ENCODE assay signal across 21 cellular contexts in genomic region chr2:238557855-238558435, GRCh38.
"Had no signal": no experiment of that assay in that cellular context is flagged by ENCODE, and none has a peak within 500 bp of the region (broad histone marks: within the 10 kb centered on the region; RNA-seq: fewer than 3 reads in every experiment).

No MANE protein-coding gene starts in this region.

- H3K36me3 ChIP-seq: right lobe of liver, stomach, tibial artery, uterus had no signal

- H3K9ac ChIP-seq: parathyroid adenoma had no signal

- H3K27me3 ChIP-seq: right lobe of liver, stomach, uterus had no signal

- ATAC-seq: effector memory CD8-positive, alpha-beta T cell; left colon; natural killer cell; stimulated activated effector memory CD8-positive, alpha-beta T cell treated with anti-CD3 and anti-CD28 coated beads, Interleukin-12 subunit alpha, Interleukin-12 subunit beta, amount 100 ng/mL, for 72 hours had no signal

- FAIRE-seq: endometrium, frontal cortex, islet of Langerhans had no signal

- H3K9me3 ChIP-seq: right lobe of liver had no signal

- H3K4me1 ChIP-seq: parathyroid adenoma, right lobe of liver, stomach, tibial artery, uterus had no signal

- H3K4me2 ChIP-seq: smooth muscle cell had no signal

- H3K79me2 ChIP-seq: parathyroid adenoma had no signal

- DNase-seq: dermis blood vessel endothelial cell; effector memory CD8-positive, alpha-beta T cell; erythroblast; head of caudate nucleus; left colon; left ventricle myocardium superior; natural killer cell; right lobe of liver; stimulated activated CD4-positive, alpha-beta T cell treated with anti-CD3 and anti-CD28 coated beads, Interleukin-2, amount 100 ng/mL, for 24 hours; stimulated activated CD4-positive, alpha-beta T cell treated with anti-CD3 and anti-CD28 coated beads, Interleukin-4, amount 100 ng/mL, for 24 hours; stimulated activated naive CD4-positive, alpha-beta T cell treated with Interleukin-2 at 50 U/mL for 16 hours; stomach; tibial artery; uterus had no signal

- H3K27ac ChIP-seq: coronary artery, parathyroid adenoma, right lobe of liver, stomach, tibial artery, uterus had no signal

- H3K4me3 ChIP-seq: coronary artery, right lobe of liver, smooth muscle cell, stomach, tibial artery, uterus had no signal

- H2AFZ ChIP-seq: parathyroid adenoma had no signal
